Comparison of ENCODE assay signal across 17 cellular contexts in the genomic region with DNA sequence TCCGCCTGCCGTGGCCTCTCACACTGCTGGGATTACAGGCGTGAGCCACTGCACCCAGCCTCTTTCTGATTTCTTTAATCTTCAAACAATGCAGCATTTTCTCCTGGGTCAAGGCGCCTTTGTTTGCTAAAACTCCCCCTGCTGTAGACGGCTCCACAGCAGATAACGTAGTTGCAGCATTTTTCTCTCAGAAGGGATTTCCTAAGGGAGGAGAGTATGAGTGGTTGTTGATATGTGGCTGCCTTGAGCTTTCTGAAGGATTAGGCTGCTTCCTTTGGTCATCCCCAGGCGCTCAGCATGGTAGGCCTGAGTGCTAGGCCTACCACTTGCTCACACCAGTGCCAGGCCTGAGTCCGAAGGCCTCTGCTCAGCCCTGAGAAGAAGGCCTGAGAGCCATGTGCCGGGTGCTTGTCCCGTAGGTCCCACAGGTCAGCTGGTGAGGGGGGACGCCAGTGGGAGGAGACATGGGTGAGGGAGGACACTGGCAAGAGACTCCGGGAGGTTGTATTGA. TPM values are rescaled to one million over a fixed set of nuclear protein-coding genes. Genes with fewer than 3 reads are reported as not detected.
DNase-seq lines count a peak whose midpoint lies in the region; ATAC-seq, FAIRE-seq and TF ChIP-seq lines count a peak whose summit lies in the region.
"Had no signal": no experiment of that assay in that cellular context is flagged by ENCODE, and none has a peak within 500 bp of the region (broad histone marks: within the 10 kb centered on the region; RNA-seq: fewer than 3 reads in every experiment).

No MANE protein-coding gene starts in this region.

- no peak for FAIRE-seq in K562 (lab: Jason Lieb, UNC)
- FAIRE-seq: islet of Langerhans had no signal

- in situ Hi-C loops in K562 (cut with MboI) = no loop called here

- TF ChIP-seq CTCF in K562 (IDR thresholded peaks at IDR 0.05 in 2 of 3, conservative IDR thresholded peaks at IDR 0.05 in 1 of 3; ENCODE audit: insufficient read depth in 2 of 3, low read depth in 1 of 3, low read length in 3 of 3) (no peak), smooth muscle cell (IDR thresholded peaks at IDR 0.05; ENCODE audit: borderline replicate concordance, insufficient read depth, poor library complexity, severe bottlenecking) (no peak)

- H3K27me3 ChIP-seq in Karpas-422 (ENCODE audit: low read length) (no peaks in the 10 kb centered on the region), K562 (ENCODE audit: control insufficient read depth in 2 of 2, insufficient read depth in 2 of 2, low read length in 2 of 2) (no peaks in the 10 kb centered on the region), layer of hippocampus (ENCODE audit: control insufficient read depth, insufficient read depth, low read length) (no peaks in the 10 kb centered on the region), smooth muscle cell (ENCODE audit: low read depth) (no peaks in the 10 kb centered on the region)

- H3K9me3 ChIP-seq in Karpas-422 (ENCODE audit: low read length) (no peaks in the 10 kb centered on the region), K562 (replicated peaks; ENCODE audit: control insufficient read depth, insufficient read depth, low read depth, low read length) (no peaks in the 10 kb centered on the region), smooth muscle cell (replicated peaks; ENCODE audit: low read depth) (no peaks in the 10 kb centered on the region)
- H3K9me3 ChIP-seq: thoracic aorta had no signal

- CTCF ChIA-PET in K562 (lab: Yijun Ruan, JAX; ENCODE audit: low intra/inter-chr PET ratio) = no interaction called here

- H3K9me1 ChIP-seq in K562 (ENCODE audit: control insufficient read depth, insufficient read depth, low read length) = no peaks in the 10 kb centered on the region

- ATAC-seq in K562 (no peak), HG03196 (IDR thresholded peaks at IDR 0.05; ENCODE audit: unreplicated experiment) (no peak), HG02981 (IDR thresholded peaks at IDR 0.05; ENCODE audit: unreplicated experiment) (no peak)
- ATAC-seq: esophagus mucosa had no signal

- intact Hi-C loops in K562 (cut with micrococcal nuclease) = no loop called here

- H3K9me2 ChIP-seq in Karpas-422 (replicated peaks; ENCODE audit: insufficient read depth, low read length) = no peaks in the 10 kb centered on the region

- H3K4me1 ChIP-seq in Karpas-422 (ENCODE audit: low read length) (peaks cover 70% of the 10 kb centered on the region), K562 (replicated peaks in 1 of 2; ENCODE audit: control insufficient read depth in 2 of 2, insufficient read depth in 2 of 2, low read length in 2 of 2) (no peaks in the 10 kb centered on the region), smooth muscle cell (ENCODE audit: low read depth) (no peaks in the 10 kb centered on the region)

- no peaks in the 10 kb centered on the region for H4K20me1 ChIP-seq in Karpas-422 (ENCODE audit: insufficient read depth, low read depth, low read length)
- H4K20me1 ChIP-seq in K562 (replicated peaks; ENCODE audit: control insufficient read depth, insufficient read depth, low read length) = no peaks in the 10 kb centered on the region
- H4K20me1 ChIP-seq in smooth muscle cell (ENCODE audit: low read depth) = peaks cover 66% of the 10 kb centered on the region

- TF ChIP-seq EP300 in K562 (IDR thresholded peaks at IDR 0.05; ENCODE audit: low read length) = no peak

- peak overlapping the region; percentile 65 for H3K4me3 ChIP-seq in Karpas-422 (ENCODE audit: low read length)
- H3K4me3 ChIP-seq in K562 = no peak overlapping the region
- no peak overlapping the region for H3K4me3 ChIP-seq in smooth muscle cell
- H3K4me3 ChIP-seq: thoracic aorta had no signal

- no peak overlapping the region for H2AFZ ChIP-seq in Karpas-422 (ENCODE audit: low read length)
- no peak overlapping the region for H2AFZ ChIP-seq in K562 (ENCODE audit: low read depth, low read length)
- H2AFZ ChIP-seq in smooth muscle cell (ENCODE audit: low read depth) = no peak overlapping the region

- 74% methylated on average over 11 of the region's 12 CpGs for WGBS in K562 (ENCODE audit: insufficient coverage, low coverage, missing lambda C conversion rate)
- 41% methylated on average over 12 of the region's 12 CpGs for WGBS in smooth muscle cell (ENCODE audit: low lambda C conversion rate)

- POLR2A ChIA-PET in K562 (lab: Yijun Ruan, JAX) = interaction anchor here (0.7 kb wide), 1 partner anchor 9 kb away, joined by 3 read pairs; no protein-coding TSS in a partner anchor

- BruUV-seq in K562 (replicated peaks; lab: Mats Ljungman, UMichigan) = no TSS peak

- H3K4me2 ChIP-seq in Karpas-422 (ENCODE audit: low read depth, low read length, poor library complexity, severe bottlenecking) = peak overlapping the region; percentile 95
- H3K4me2 ChIP-seq in K562 (ENCODE audit: insufficient read depth, low read length) = no peak overlapping the region
- no peak overlapping the region for H3K4me2 ChIP-seq in smooth muscle cell

- DNase-seq in Karpas-422 (peak; percentile 71), K562 (ENCODE audit: extremely low read depth in 1 of 4, low spot score in 3 of 4) (no peak), smooth muscle cell (lab: John Stamatoyannopoulos, UW; ENCODE audit: unreplicated experiment) (no peak), C1 segment of cervical spinal cord (lab: John Stamatoyannopoulos, UW) (no peak), activated gamma-delta T cell treated with Interleukin-2 at 50 U/mL for 16 hours (no peak)
- DNase-seq: glutamatergic neuron; NCI-H2081; NCI-H526 treated with DMSO at 0.1 percent for 48 hours; stimulated activated CD4-positive, alpha-beta T cell treated with anti-CD3 and anti-CD28 coated beads, Interleukin-2, amount 100 ng/mL, for 48 hours; T-helper 9 cell had no signal

- H3F3A ChIP-seq in smooth muscle cell (ENCODE audit: low read depth) = peaks cover 7% of the 10 kb centered on the region

- H3K36me3 ChIP-seq in Karpas-422 (ENCODE audit: insufficient read depth, low read length) = peaks cover 38% of the 10 kb centered on the region
- peaks cover 60% of the 10 kb centered on the region; the same call in 2 of the 3 replicates for H3K36me3 ChIP-seq in K562 (ENCODE audit: control insufficient read depth, insufficient read depth, low read length)
- peaks cover 9% of the 10 kb centered on the region for H3K36me3 ChIP-seq in smooth muscle cell (ENCODE audit: low read depth)

- no peak for TF ChIP-seq RAD21 in K562 (CRISPR knock-in tag; conservative IDR thresholded peaks at IDR 0.05 in 1 of 2, IDR thresholded peaks at IDR 0.05 in 1 of 2)

- H3K9ac ChIP-seq in Karpas-422 (ENCODE audit: low read length) (peak overlapping the region; percentile 82), K562 (ENCODE audit: insufficient read depth in 1 of 2, low read depth in 2 of 2, low read length in 2 of 2) (peak overlapping the region in 1 of 2 experiments; percentile 35; a peak in 1 of 4 replicates), smooth muscle cell (ENCODE audit: low read depth) (no peak overlapping the region)

- H3K27ac ChIP-seq in Karpas-422 (ENCODE audit: low read length) (peak overlapping the region; percentile 97), K562 (ENCODE audit: extremely low read depth, low read depth, low read length) (no peak overlapping the region), layer of hippocampus (ENCODE audit: low read depth, low read length) (peak overlapping the region; percentile 54), smooth muscle cell (ENCODE audit: low read depth) (peak overlapping the region; percentile 33)
- H3K27ac ChIP-seq: thoracic aorta had no signal

- H3K79me2 ChIP-seq in Karpas-422 (ENCODE audit: low read length) (peaks cover 47% of the 10 kb centered on the region), K562 (ENCODE audit: control insufficient read depth, insufficient read depth, low read length) (no peaks in the 10 kb centered on the region), smooth muscle cell (ENCODE audit: low read depth) (no peaks in the 10 kb centered on the region)

- no peak for TF ChIP-seq POLR2A in K562 (conservative IDR thresholded peaks at IDR 0.05)

RNA-seq across cellular contexts. Expression of gene SMARCB1, which starts 18.1 kb away (rescaled TPM):
- 400 and 531 TPM in 2 replicates for total RNA-seq in Karpas-422 (2014; rRNA removed; shearing (Covaris generic); ENCODE audit: low replicate concordance)
- 71.0 and 129 TPM in 2 replicates for total RNA-seq in K562 (2011; cell fraction: chromatin; rRNA removed; ENCODE audit: low replicate concordance)
- total RNA-seq in K562 (2011; cell fraction: nucleolus; rRNA removed) = 56.2 and 66.2 TPM in 2 replicates
- 71.9 and 105 TPM in 2 replicates for total RNA-seq in K562 (2011; cell fraction: nucleoplasm; rRNA removed)
- total RNA-seq in K562 (2014; rRNA removed) = 65.4 and 74.0 TPM in 2 replicates
- 39.5 and 44.5 TPM in 2 replicates for total RNA-seq in K562 (2014; rRNA removed; fragmentation: Illumina TruSeq; extraction: Trizol)
- total RNA-seq in K562 (2015; rRNA removed; fragmentation: Illumina TruSeq; extraction: Trizol) = 50.9 and 53.7 TPM in 2 replicates
- total RNA-seq in K562 (2021) = 79.1 and 79.2 TPM in 2 replicates
- 113 and 117 TPM in 2 replicates for polyA plus RNA-seq in K562 (2011; rRNA removed)
- 80.8 and 94.7 TPM in 2 replicates for polyA plus RNA-seq in K562 (2011; cell fraction: cytosol; rRNA removed)
- 45.0 and 47.4 TPM in 2 replicates for polyA plus RNA-seq in K562 (2011; cell fraction: nucleus; rRNA removed)
- polyA plus RNA-seq in K562 (2012) = 70.1 and 101 TPM in 2 replicates
- 111 TPM in 2 replicates for polyA plus RNA-seq in K562 (2014; fragmentation: Illumina TruSeq; extraction: Trizol)
- 1 to 10 TPM; 1.2 to 3.0 TPM for polyA plus RNA-seq in K562 (2014; fragmentation: Nextera tagmentation; extraction: Ambion mirVana)
- 75.3 and 90.2 TPM in 2 replicates for polyA plus RNA-seq in K562 (2014; rRNA removed)
- polyA minus RNA-seq in K562 (2011; rRNA and poly(A)+ RNA removed) = 56.2 and 67.4 TPM in 2 replicates
- polyA minus RNA-seq in K562 (2011; cell fraction: cytosol; rRNA and poly(A)+ RNA removed) = 25.2 and 35.8 TPM in 2 replicates
- 20.3 and 27.0 TPM in 2 replicates for polyA minus RNA-seq in K562 (2011; cell fraction: nucleus; rRNA and poly(A)+ RNA removed)
- 65.8 and 93.4 TPM in 2 replicates for total RNA-seq in smooth muscle cell
- 93.8 and 124 TPM in 2 replicates for polyA plus RNA-seq in smooth muscle cell

RNA-seq across cellular contexts. Expression of gene MMP11, which starts 32.2 kb away (rescaled TPM):
- total RNA-seq in Karpas-422 (2014; rRNA removed; shearing (Covaris generic); ENCODE audit: low replicate concordance) = 48.2 and 84.2 TPM in 2 replicates
- total RNA-seq in K562 (2011; cell fraction: chromatin; rRNA removed; ENCODE audit: low replicate concordance) = 1.4 and 1.9 TPM in 2 replicates
- 2.0 and 2.7 TPM in 2 replicates for total RNA-seq in K562 (2011; cell fraction: nucleolus; rRNA removed)
- total RNA-seq in K562 (2011; cell fraction: nucleoplasm; rRNA removed) = 1.6 and 3.4 TPM in 2 replicates
- 0.57 and 1.4 TPM in 2 replicates for total RNA-seq in K562 (2014; rRNA removed)
- 0.13 and 0.25 TPM in 2 replicates for total RNA-seq in K562 (2014; rRNA removed; fragmentation: Illumina TruSeq; extraction: Trizol)
- 0.14 and 0.15 TPM in 2 replicates for total RNA-seq in K562 (2015; rRNA removed; fragmentation: Illumina TruSeq; extraction: Trizol)
- total RNA-seq in K562 (2021) = 0.58 and 1.4 TPM in 2 replicates
- polyA plus RNA-seq in K562 (2011; rRNA removed) = 1.1 and 1.3 TPM in 2 replicates
- polyA plus RNA-seq in K562 (2011; cell fraction: cytosol; rRNA removed) = 1.0 and 1.4 TPM in 2 replicates
- polyA plus RNA-seq in K562 (2011; cell fraction: nucleus; rRNA removed) = 2.5 and 3.4 TPM in 2 replicates
- 0.51 and 1.1 TPM in 2 replicates for polyA plus RNA-seq in K562 (2012)
- polyA plus RNA-seq in K562 (2014; fragmentation: Illumina TruSeq; extraction: Trizol) = 0.25 and 1.2 TPM in 2 replicates
- polyA plus RNA-seq in K562 (2014; fragmentation: Nextera tagmentation; extraction: Ambion mirVana) = not detected
- polyA plus RNA-seq in K562 (2014; rRNA removed) = 0.40 and 1.8 TPM in 2 replicates
- 0.46 and 0.51 TPM in 2 replicates for polyA minus RNA-seq in K562 (2011; rRNA and poly(A)+ RNA removed)
- 0.57 TPM in 1 of 2 replicates, not detected in the other for polyA minus RNA-seq in K562 (2011; cell fraction: cytosol; rRNA and poly(A)+ RNA removed)
- polyA minus RNA-seq in K562 (2011; cell fraction: nucleus; rRNA and poly(A)+ RNA removed) = 0.78 and 1.2 TPM in 2 replicates
- total RNA-seq in smooth muscle cell = 10.9 and 17.4 TPM in 2 replicates
- 25.1 and 30.6 TPM in 2 replicates for polyA plus RNA-seq in smooth muscle cell

RNA-seq across cellular contexts. Expression of gene DERL3, which starts 34.0 kb away (rescaled TPM):
- 16.3 and 21.7 TPM in 2 replicates for total RNA-seq in Karpas-422 (2014; rRNA removed; shearing (Covaris generic); ENCODE audit: low replicate concordance)
- total RNA-seq in K562 (2011; cell fraction: chromatin; rRNA removed; ENCODE audit: low replicate concordance) = 14.7 and 36.7 TPM in 2 replicates
- 35.7 and 36.7 TPM in 2 replicates for total RNA-seq in K562 (2011; cell fraction: nucleolus; rRNA removed)
- total RNA-seq in K562 (2011; cell fraction: nucleoplasm; rRNA removed) = 29.2 and 31.5 TPM in 2 replicates
- total RNA-seq in K562 (2014; rRNA removed) (6.2 and 6.9 TPM in 2 replicates), K562 (2014; rRNA removed; fragmentation: Illumina TruSeq; extraction: Trizol) (0.77 and 1.7 TPM in 2 replicates), K562 (2015; rRNA removed; fragmentation: Illumina TruSeq; extraction: Trizol) (1.4 and 2.4 TPM in 2 replicates), K562 (2021) (8.8 and 9.2 TPM in 2 replicates), smooth muscle cell (0.40 and 0.63 TPM in 2 replicates)
- polyA plus RNA-seq in K562 (2011; rRNA removed) (8.3 and 19.3 TPM in 2 replicates), K562 (2014; fragmentation: Illumina TruSeq; extraction: Trizol) (4.8 and 7.4 TPM in 2 replicates), K562 (2014; fragmentation: Nextera tagmentation; extraction: Ambion mirVana) (1 to 10 TPM; 1.3 to 2.9 TPM), K562 (2014; rRNA removed) (12.1 and 12.4 TPM in 2 replicates), smooth muscle cell (2.0 and 4.2 TPM in 2 replicates)
- polyA plus RNA-seq in K562 (2011; cell fraction: cytosol; rRNA removed) = 23.7 and 24.3 TPM in 2 replicates
- 69.3 and 80.1 TPM in 2 replicates for polyA plus RNA-seq in K562 (2011; cell fraction: nucleus; rRNA removed)
- 5.7 and 7.9 TPM in 2 replicates for polyA plus RNA-seq in K562 (2012)
- polyA minus RNA-seq in K562 (2011; rRNA and poly(A)+ RNA removed) = 1.5 and 2.2 TPM in 2 replicates
- 2.7 and 3.8 TPM in 2 replicates for polyA minus RNA-seq in K562 (2011; cell fraction: cytosol; rRNA and poly(A)+ RNA removed)
- 5.3 and 10.7 TPM in 2 replicates for polyA minus RNA-seq in K562 (2011; cell fraction: nucleus; rRNA and poly(A)+ RNA removed)

RNA-seq across cellular contexts. Expression of gene CHCHD10, which starts 37.1 kb away (rescaled TPM):
- total RNA-seq in Karpas-422 (2014; rRNA removed; shearing (Covaris generic); ENCODE audit: low replicate concordance) = 115 and 220 TPM in 2 replicates
- total RNA-seq in K562 (2011; cell fraction: chromatin; rRNA removed; ENCODE audit: low replicate concordance) = 6.7 and 22.5 TPM in 2 replicates
- 36.1 and 36.9 TPM in 2 replicates for total RNA-seq in K562 (2011; cell fraction: nucleolus; rRNA removed)
- 31.7 and 48.8 TPM in 2 replicates for total RNA-seq in K562 (2011; cell fraction: nucleoplasm; rRNA removed)
- total RNA-seq in K562 (2014; rRNA removed) (84.9 and 214 TPM in 2 replicates), K562 (2014; rRNA removed; fragmentation: Illumina TruSeq; extraction: Trizol) (76.4 and 102 TPM in 2 replicates), K562 (2015; rRNA removed; fragmentation: Illumina TruSeq; extraction: Trizol) (124 and 130 TPM in 2 replicates), K562 (2021) (270 and 292 TPM in 2 replicates), smooth muscle cell (4.9 and 6.0 TPM in 2 replicates)
- polyA plus RNA-seq in K562 (2011; rRNA removed) (51.1 and 51.8 TPM in 2 replicates), K562 (2014; fragmentation: Illumina TruSeq; extraction: Trizol) (157 and 178 TPM in 2 replicates), K562 (2014; fragmentation: Nextera tagmentation; extraction: Ambion mirVana) (10 to 100 TPM; 15.2 to 41.0 TPM), K562 (2014; rRNA removed) (159 and 170 TPM in 2 replicates), smooth muscle cell (53.1 and 57.6 TPM in 2 replicates)
- polyA plus RNA-seq in K562 (2011; cell fraction: cytosol; rRNA removed) = 124 and 209 TPM in 2 replicates
- 58.5 and 83.9 TPM in 2 replicates for polyA plus RNA-seq in K562 (2011; cell fraction: nucleus; rRNA removed)
- polyA plus RNA-seq in K562 (2012) = 252 and 257 TPM in 2 replicates
- 17.5 and 34.7 TPM in 2 replicates for polyA minus RNA-seq in K562 (2011; rRNA and poly(A)+ RNA removed)
- 133 and 155 TPM in 2 replicates for polyA minus RNA-seq in K562 (2011; cell fraction: cytosol; rRNA and poly(A)+ RNA removed)
- 8.6 and 19.1 TPM in 2 replicates for polyA minus RNA-seq in K562 (2011; cell fraction: nucleus; rRNA and poly(A)+ RNA removed)

RNA-seq across cellular contexts. Expression of gene C22orf15, which starts 42.0 kb away (rescaled TPM):
- not detected in 2 replicates for total RNA-seq in Karpas-422 (2014; rRNA removed; shearing (Covaris generic); ENCODE audit: low replicate concordance)
- not detected in 2 replicates for total RNA-seq in K562 (2011; cell fraction: chromatin; rRNA removed; ENCODE audit: low replicate concordance)
- total RNA-seq in K562 (2011; cell fraction: nucleolus; rRNA removed) = not detected in 2 replicates
- not detected in 2 replicates for total RNA-seq in K562 (2011; cell fraction: nucleoplasm; rRNA removed)
- not detected in 2 replicates for total RNA-seq in K562 (2014; rRNA removed)
- not detected in 2 replicates for total RNA-seq in K562 (2014; rRNA removed; fragmentation: Illumina TruSeq; extraction: Trizol)
- total RNA-seq in K562 (2015; rRNA removed; fragmentation: Illumina TruSeq; extraction: Trizol) = not detected in 2 replicates
- total RNA-seq in K562 (2021) = not detected in 2 replicates
- not detected in 2 replicates for polyA plus RNA-seq in K562 (2011; rRNA removed)
- polyA plus RNA-seq in K562 (2011; cell fraction: cytosol; rRNA removed) = not detected in 2 replicates
- not detected in 2 replicates for polyA plus RNA-seq in K562 (2011; cell fraction: nucleus; rRNA removed)
- 0.21 and 0.57 TPM in 2 replicates for polyA plus RNA-seq in K562 (2012)
- polyA plus RNA-seq in K562 (2014; fragmentation: Illumina TruSeq; extraction: Trizol) = not detected in 2 replicates
- polyA plus RNA-seq in K562 (2014; fragmentation: Nextera tagmentation; extraction: Ambion mirVana) = not detected
- 0.07 TPM in 1 of 2 replicates, not detected in the other for polyA plus RNA-seq in K562 (2014; rRNA removed)
- not detected in 2 replicates for polyA minus RNA-seq in K562 (2011; rRNA and poly(A)+ RNA removed)
- not detected in 2 replicates for polyA minus RNA-seq in K562 (2011; cell fraction: cytosol; rRNA and poly(A)+ RNA removed)
- not detected in 2 replicates for polyA minus RNA-seq in K562 (2011; cell fraction: nucleus; rRNA and poly(A)+ RNA removed)
- not detected in 2 replicates for total RNA-seq in smooth muscle cell
- 0.57 and 1.5 TPM in 2 replicates for polyA plus RNA-seq in smooth muscle cell
- total RNA-seq: esophagus mucosa, SK-MEL-5, thoracic aorta had no signal
